22 cellular contexts compared by ENCODE assay signal in genomic region chr20:46638367-46639274, GRCh38. TPM values are rescaled to one million over a fixed set of nuclear protein-coding genes. Genes with fewer than 3 reads are reported as not detected.
DNase-seq lines count a peak whose midpoint lies in the region; TF ChIP-seq lines count a peak whose summit lies in the region.
"Had no signal": no experiment of that assay in that cellular context is flagged by ENCODE, and none has a peak within 500 bp of the region (broad histone marks: within the 10 kb centered on the region; RNA-seq: fewer than 3 reads in every experiment).

No MANE protein-coding gene starts in this region.

- H2AFZ ChIP-seq in mammary epithelial cell (ENCODE audit: low read depth, low read length) = peak overlapping the region; percentile 15

- no peaks in the 10 kb centered on the region for H3K9me3 Mint-ChIP-seq in endothelial cell (ENCODE audit: unreplicated experiment)
- H3K9me3 Mint-ChIP-seq: activated CD4-positive, alpha-beta memory T cell treated with anti-CD3 and anti-CD28 coated beads for 36 hours; activated naive CD4-positive, alpha-beta T cell treated with anti-CD3 and anti-CD28 coated beads for 36 hours; stimulated activated naive B cell treated with anti-CD40 and anti-IgM and Interleukin-4, amounts not matched to agents 10 μg/mL and 1 μg/mL and 100 μg/mL, for 72 hours had no signal

- BruUV-seq in mammary epithelial cell (replicated peaks; lab: Mats Ljungman, UMichigan) = no TSS peak

- H3K4me1 ChIP-seq in mammary epithelial cell (ENCODE audit: insufficient read depth, low read length) = peaks cover 4% of the 10 kb centered on the region
- H3K4me1 ChIP-seq in breast epithelium = no peaks in the 10 kb centered on the region
- peaks cover 8% of the 10 kb centered on the region for H3K4me1 ChIP-seq in ectodermal cell (ENCODE audit: control insufficient read depth, insufficient read depth, low read length)
- H3K4me1 ChIP-seq in tibial nerve = peaks cover 0 to 19% (median 6%) of the 10 kb centered on the region in 4 donors
- H3K4me1 ChIP-seq: BE2C, left lung, uterus had no signal

- in situ Hi-C loops in mammary epithelial cell (cut with MboI; ENCODE audit: low sequenced_read_pairs in 2 of 2) = no loop called here

- H3K4me3 Mint-ChIP-seq in endothelial cell (ENCODE audit: unreplicated experiment) = no peak overlapping the region
- H3K4me3 Mint-ChIP-seq: activated CD4-positive, alpha-beta memory T cell treated with anti-CD3 and anti-CD28 coated beads for 36 hours; activated naive CD4-positive, alpha-beta T cell treated with anti-CD3 and anti-CD28 coated beads for 36 hours; stimulated activated naive B cell treated with anti-CD40 and anti-IgM and Interleukin-4, amounts not matched to agents 10 μg/mL and 1 μg/mL and 100 μg/mL, for 72 hours had no signal

- dilution Hi-C loops in mammary epithelial cell (cut with HindIII; ENCODE audit: low sequenced_read_pairs) = no loop called here

- H3K36me3 ChIP-seq in mammary epithelial cell (ENCODE audit: insufficient read depth, low read length) (no peaks in the 10 kb centered on the region), breast epithelium (no peaks in the 10 kb centered on the region), ectodermal cell (ENCODE audit: control insufficient read depth, insufficient read depth, low read length) (no peaks in the 10 kb centered on the region), tibial nerve (no peaks in the 10 kb centered on the region)
- H3K36me3 ChIP-seq: BE2C, left lung, uterus, WERI-Rb-1 had no signal

- H3K79me2 ChIP-seq in mammary epithelial cell (ENCODE audit: insufficient read depth, low read length) = no peaks in the 10 kb centered on the region

- H3K36me3 Mint-ChIP-seq in endothelial cell (ENCODE audit: low read depth, unreplicated experiment) = no peaks in the 10 kb centered on the region
- H3K36me3 Mint-ChIP-seq: activated CD4-positive, alpha-beta memory T cell treated with anti-CD3 and anti-CD28 coated beads for 36 hours; stimulated activated naive B cell treated with anti-CD40 and anti-IgM and Interleukin-4, amounts not matched to agents 10 μg/mL and 1 μg/mL and 100 μg/mL, for 72 hours had no signal

- WGBS in mammary epithelial cell (ENCODE audit: low coverage, missing lambda C conversion rate) = 33% methylated on average over 15 of the region's 19 CpGs
- 61% methylated on average over 19 of the region's 19 CpGs for WGBS in ectodermal cell, 2 experiments
- 58 to 67% methylated on average over 13 to 19 of the region's 19 CpGs for whole genome bisulfite sequencing in tibial nerve, 2 donors

- H3K27me3 ChIP-seq in mammary epithelial cell (ENCODE audit: insufficient read depth, low read length) (no peaks in the 10 kb centered on the region), breast epithelium (no peaks in the 10 kb centered on the region), ectodermal cell (ENCODE audit: control insufficient read depth, insufficient read depth, low read length, poor library complexity, severe bottlenecking) (no peaks in the 10 kb centered on the region), tibial nerve (no peaks in the 10 kb centered on the region)
- H3K27me3 ChIP-seq: left lung, uterus had no signal

- DNase-seq in mammary epithelial cell (no peak), breast epithelium (ENCODE audit: low spot score in 2 of 2) (no peak), midbrain (lab: John Stamatoyannopoulos, UW) (peak; percentile 62), tibial nerve (ENCODE audit: low spot score in 2 of 2) (no peak), endothelial cell (ENCODE audit: low spot score) (no peak), T-helper 9 cell (no peak), D341Med (ENCODE audit: low spot score) (no peak)
- DNase-seq: activated CD4-positive, alpha-beta memory T cell treated with anti-CD3 and anti-CD28 coated beads for 36 hours; activated naive CD4-positive, alpha-beta T cell treated with anti-CD3 and anti-CD28 coated beads for 36 hours; activated T-cell treated with anti-CD3 and anti-CD28 coated beads, Interleukin-2, amount 50 U/mL, for 1 hour; BE2C; Calu3; left lung; NCI-H1105 treated with DMSO at 0.1 percent for 48 hours; NCI-H510A treated with DMSO at 0.1 percent for 48 hours; SHP77; stimulated activated naive B cell treated with anti-CD40 and anti-IgM and Interleukin-4, amounts not matched to agents 10 μg/mL and 1 μg/mL and 100 μg/mL, for 72 hours; uterus; WERI-Rb-1 had no signal

- H3K27ac ChIP-seq in mammary epithelial cell (ENCODE audit: insufficient read depth, low read depth, low read length) = no peak overlapping the region
- H3K27ac ChIP-seq in breast epithelium = no peak overlapping the region
- H3K27ac ChIP-seq in ectodermal cell (ENCODE audit: insufficient read depth, low read depth, low read length, poor library complexity, severe bottlenecking) = peak overlapping the region; percentile 62
- peak overlapping the region in 3 of 4 donors; percentile 48 to 77 (median 70) for H3K27ac ChIP-seq in tibial nerve
- H3K27ac ChIP-seq: left lung, uterus, WERI-Rb-1 had no signal

- H3K27me3 Mint-ChIP-seq in endothelial cell (ENCODE audit: unreplicated experiment) = peaks cover 2% of the 10 kb centered on the region

- intact Hi-C loops in mammary epithelial cell (cut with micrococcal nuclease) (no loop called here), breast epithelium (cut with DNase I; ENCODE audit: low total_unique reads) (no loop called here)

- TF ChIP-seq POLR2A in breast epithelium (IDR thresholded peaks at IDR 0.05) (no peak), tibial nerve (IDR thresholded peaks at IDR 0.05) (no peak)

- H3K4me1 Mint-ChIP-seq in endothelial cell (ENCODE audit: unreplicated experiment) = no peaks in the 10 kb centered on the region
- H3K4me1 Mint-ChIP-seq: stimulated activated naive B cell treated with anti-CD40 and anti-IgM and Interleukin-4, amounts not matched to agents 10 μg/mL and 1 μg/mL and 100 μg/mL, for 72 hours had no signal

- H3K27ac Mint-ChIP-seq in endothelial cell (ENCODE audit: unreplicated experiment) = no peak overlapping the region
- H3K27ac Mint-ChIP-seq: activated CD4-positive, alpha-beta memory T cell treated with anti-CD3 and anti-CD28 coated beads for 36 hours; activated naive CD4-positive, alpha-beta T cell treated with anti-CD3 and anti-CD28 coated beads for 36 hours; stimulated activated naive B cell treated with anti-CD40 and anti-IgM and Interleukin-4, amounts not matched to agents 10 μg/mL and 1 μg/mL and 100 μg/mL, for 72 hours had no signal

- no peaks in the 10 kb centered on the region for H3K9me3 ChIP-seq in mammary epithelial cell (replicated peaks; ENCODE audit: insufficient read depth, low read length)
- H3K9me3 ChIP-seq in breast epithelium = no peaks in the 10 kb centered on the region
- no peaks in the 10 kb centered on the region for H3K9me3 ChIP-seq in ectodermal cell (ENCODE audit: control insufficient read depth, low read length)
- H3K9me3 ChIP-seq in tibial nerve = no peaks in the 10 kb centered on the region
- H3K9me3 ChIP-seq: BE2C, left lung, uterus had no signal

- peak in 1 of 2 donors; percentile 17 for TF ChIP-seq EP300 in tibial nerve (IDR thresholded peaks at IDR 0.05)

- no peak overlapping the region for H3K9ac ChIP-seq in mammary epithelial cell (ENCODE audit: insufficient read depth, low read length)

- CTCF ChIA-PET in mammary epithelial cell (lab: Charles Lee; ENCODE audit: low non-redundant PET) = no interaction called here

- TF ChIP-seq CTCF in mammary epithelial cell (conservative IDR thresholded peaks at IDR 0.05 in 1 of 2, IDR thresholded peaks at IDR 0.05 in 1 of 2; ENCODE audit: extremely low read depth in 1 of 2, insufficient read depth in 1 of 2, low read depth in 1 of 2, low read length in 2 of 2) (no peak), breast epithelium (IDR thresholded peaks at IDR 0.05) (no peak), tibial nerve (IDR thresholded peaks at IDR 0.05) (no peak), endothelial cell (IDR thresholded peaks at IDR 0.05; ENCODE audit: unreplicated experiment) (no peak)

- no peak overlapping the region for H3K4me2 ChIP-seq in mammary epithelial cell (ENCODE audit: insufficient read depth, low read depth, low read length)

- no peaks in the 10 kb centered on the region for H4K20me1 ChIP-seq in mammary epithelial cell (ENCODE audit: insufficient read depth, low read length)

- no peak overlapping the region for H3K4me3 ChIP-seq in mammary epithelial cell (replicated peaks in 1 of 3; ENCODE audit: insufficient read depth in 1 of 3, low read depth in 2 of 3, low read length in 3 of 3)
- H3K4me3 ChIP-seq in breast epithelium = no peak overlapping the region
- no peak overlapping the region for H3K4me3 ChIP-seq in ectodermal cell (ENCODE audit: insufficient read depth, low read depth, low read length)
- H3K4me3 ChIP-seq in tibial nerve = no peak overlapping the region
- H3K4me3 ChIP-seq: left lung, uterus had no signal

RNA-seq across cellular contexts. Expression of gene SLC13A3, which starts 12.6 kb away (rescaled TPM):
- total RNA-seq in mammary epithelial cell (1 to 10 TPM; 2.8 to 3.7 TPM), breast epithelium (1 to 10 TPM; 1.3 to 2.9 (median 1.6) TPM), tibial nerve (10 to 100 TPM in 2 of 4 donors, 1 to 10 TPM in 2; 5.7 to 11.6 (median 9.3) TPM), endothelial cell (ENCODE audit: unreplicated experiment) (0.90 TPM)
- polyA plus RNA-seq in mammary epithelial cell = 1.8 TPM
- polyA minus RNA-seq in mammary epithelial cell = 10.6 TPM
- polyA plus RNA-seq in ectodermal cell (2013, experiment 1 of 4) = 9.9 TPM
- 11.6 TPM for polyA plus RNA-seq in ectodermal cell (2013, experiment 2 of 4)
- 6.1 TPM for polyA plus RNA-seq in ectodermal cell (2013, experiment 3 of 4)
- polyA plus RNA-seq in ectodermal cell (2013, experiment 4 of 4) = 5.7 TPM
- total RNA-seq: A172; activated naive CD4-positive, alpha-beta T cell treated with anti-CD3 and anti-CD28 coated beads for 36 hours; Calu3; H4 had no signal

RNA-seq across cellular contexts. Expression of gene TP53RK, which starts 50.6 kb away (rescaled TPM):
- total RNA-seq in mammary epithelial cell (10 to 100 TPM; 14.4 to 18.7 TPM), breast epithelium (10 to 100 TPM; 14.4 to 29.2 (median 27.1) TPM), tibial nerve (10 to 100 TPM; 16.8 to 24.5 (median 21.9) TPM), endothelial cell (ENCODE audit: unreplicated experiment) (10.2 TPM)
- 9.1 TPM for polyA plus RNA-seq in mammary epithelial cell
- 15.0 TPM for polyA minus RNA-seq in mammary epithelial cell
- polyA plus RNA-seq in ectodermal cell (2013, experiment 1 of 4) = 21.2 TPM
- 20.2 TPM for polyA plus RNA-seq in ectodermal cell (2013, experiment 2 of 4)
- polyA plus RNA-seq in ectodermal cell (2013, experiment 3 of 4) = 12.4 TPM
- 16.1 TPM for polyA plus RNA-seq in ectodermal cell (2013, experiment 4 of 4)

Comparison
In these comparisons a context has a peak if more than half of its experiments do, and no peak if none do; other contexts are left out.
1. H3K27ac ChIP-seq: peak in ectodermal cell (single experiment) and tibial nerve (3 of 4); none in mammary epithelial cell (single experiment) and breast epithelium (0 of 2).